In the genomic region with DNA sequence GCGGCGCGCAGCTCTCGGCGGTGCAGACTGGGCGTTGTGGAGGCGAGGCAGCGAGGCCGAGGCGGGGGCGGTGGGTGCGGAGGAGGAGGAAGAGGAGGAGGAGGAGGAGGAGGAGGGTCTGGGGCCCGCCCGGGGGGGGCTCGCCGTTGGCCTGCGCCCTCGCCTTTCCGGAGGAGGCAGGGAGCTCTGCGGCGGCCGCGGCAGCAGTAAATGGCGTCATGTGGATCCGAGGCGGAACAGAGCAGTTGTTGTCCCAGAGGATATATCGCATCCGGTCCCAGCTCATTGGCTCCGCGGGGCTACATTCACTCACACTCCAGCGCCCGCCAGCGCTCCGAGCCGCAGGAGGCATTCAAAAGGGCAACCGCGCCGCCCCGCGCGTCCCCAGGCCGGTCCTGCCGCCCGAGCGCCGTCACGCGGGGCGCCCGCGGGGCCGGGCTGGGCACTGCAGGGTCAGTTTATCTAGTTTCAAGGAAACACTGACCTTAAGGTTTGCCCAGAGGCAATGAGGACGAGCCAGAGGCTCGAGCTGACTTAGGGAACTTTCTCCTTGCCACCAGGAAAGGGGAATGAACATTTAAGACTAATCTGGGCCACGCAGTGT, we compare ENCODE assay signal across 8 cellular contexts. TPM values are rescaled to one million over a fixed set of nuclear protein-coding genes. Genes with fewer than 3 reads are reported as not detected.
DNase-seq lines count a peak whose midpoint lies in the region; ATAC-seq and TF ChIP-seq lines count a peak whose summit lies in the region.

A gene with protein sequence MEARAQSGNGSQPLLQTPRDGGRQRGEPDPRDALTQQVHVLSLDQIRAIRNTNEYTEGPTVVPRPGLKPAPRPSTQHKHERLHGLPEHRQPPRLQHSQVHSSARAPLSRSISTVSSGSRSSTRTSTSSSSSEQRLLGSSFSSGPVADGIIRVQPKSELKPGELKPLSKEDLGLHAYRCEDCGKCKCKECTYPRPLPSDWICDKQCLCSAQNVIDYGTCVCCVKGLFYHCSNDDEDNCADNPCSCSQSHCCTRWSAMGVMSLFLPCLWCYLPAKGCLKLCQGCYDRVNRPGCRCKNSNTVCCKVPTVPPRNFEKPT (minus strand): TSS at position 29 of the 604 bp plus-strand sequence. CDS start 3,421 bp downstream, outside the sequence.

- H3K27me3 Mint-ChIP-seq in T-cell = peaks cover 42 to 45% of the 10 kb centered on the region in 2 donors

- no peaks in the 10 kb centered on the region for H3K36me3 Mint-ChIP-seq in T-cell

- CTCF ChIA-PET in T-cell (lab: Charles Lee) = interaction anchor here (0.5 to 0.7 kb wide), 3 partner anchors 19 to 98 kb away, joined by 3 to 7 read pairs (median 4); no protein-coding TSS in a partner anchor

- DNase-seq in activated T-cell treated with anti-CD3 and anti-CD28 coated beads for 48 hours (ENCODE audit: low read depth) = peak; percentile 31
- no peak for DNase-seq in activated T-cell treated with anti-CD3 and anti-CD28 coated beads for 4 hours
- DNase-seq in NCI-H1048 (lab: John Stamatoyannopoulos, UW) = peak; percentile 83
- peak in 5 of 34 experiments; percentile 3 to 27 (median 10) for DNase-seq in T-cell
- DNase-seq in cortex of kidney (lab: John Stamatoyannopoulos, UW) = peak; percentile 32
- DNase-seq in kidney epithelial cell (ENCODE audit: low read depth) = peak; percentile 83
- peak; percentile 77 for DNase-seq in smooth muscle cell of the brain vasculature (ENCODE audit: low read depth, low spot score)

- POLR2A ChIA-PET in T-cell (lab: Charles Lee) = no interaction called here

- H3K36me3 ChIP-seq in kidney epithelial cell (ENCODE audit: control insufficient read depth, insufficient read depth, low read length) = peaks cover 2% of the 10 kb centered on the region

- peak within 1 kb of the TSS in 2 of 3 donors; percentile 68 to 70 for H3K4me3 Mint-ChIP-seq in T-cell

- H3K27ac Mint-ChIP-seq in T-cell = no peak within 1 kb of the TSS

- H3K4me1 Mint-ChIP-seq in T-cell = peaks cover 18 to 23% (median 22%) of the 10 kb centered on the region in 3 donors

- H3K4me3 ChIP-seq in kidney epithelial cell (ENCODE audit: low read depth, low read length) = peak within 1 kb of the TSS; percentile 85

- no peaks in the 10 kb centered on the region for H3K27me3 ChIP-seq in kidney epithelial cell (ENCODE audit: control insufficient read depth, insufficient read depth, low read length)

- H3K9me3 Mint-ChIP-seq in T-cell = no peaks in the 10 kb centered on the region

- ATAC-seq in HG02642 (IDR thresholded peaks at IDR 0.05; ENCODE audit: poor library complexity, unreplicated experiment) (peak; percentile 55), T-cell (replicated peaks in 1 of 4) (peak; percentile 7 to 44 (median 32))

- no peak for TF ChIP-seq CTCF in kidney epithelial cell (IDR thresholded peaks at IDR 0.05; ENCODE audit: insufficient read depth, low read length, poor library complexity, severe bottlenecking)

RNA-seq across cellular contexts. Expression of the gene that starts here (rescaled TPM):
- 1 to 10 TPM in 1 of 5 donors, under 1 TPM in 4; 0.33 to 1.2 (median 0.55) TPM for total RNA-seq in T-cell
- 18.1 and 20.9 TPM in 2 replicates for total RNA-seq in kidney epithelial cell
